Comparison of ENCODE assay signal across 14 cellular contexts in genomic region chr6:4844108-4844507, GRCh38.
DNase-seq lines count a peak whose midpoint lies in the region; ATAC-seq and TF ChIP-seq lines count a peak whose summit lies in the region.
"Had no signal": no experiment of that assay in that cellular context is flagged by ENCODE, and none has a peak within 500 bp of the region (broad histone marks: within the 10 kb centered on the region; RNA-seq: fewer than 3 reads in every experiment).

No MANE protein-coding gene starts in this region.

- peaks cover 29% of the 10 kb centered on the region for H3K4me1 Mint-ChIP-seq in chondrocyte (ENCODE audit: low read depth)

- no peak for ATAC-seq in HG02970 (IDR thresholded peaks at IDR 0.05; ENCODE audit: low FRiP score, unreplicated experiment)

- H3K4me3 ChIP-seq in retinal pigment epithelial cell (ENCODE audit: low read length) = no peak overlapping the region
- H3K4me3 ChIP-seq: right atrium auricular region had no signal

- no peak overlapping the region for H3K27ac Mint-ChIP-seq in chondrocyte (ENCODE audit: unreplicated experiment)
- H3K27ac Mint-ChIP-seq: activated B cell treated with CpG ODN at 0.5 μM for 24 hours; dendritic cell treated with granulocyte-macrophage colony-stimulating factor and Interleukin-4, amounts not matched to agents 40 ng/mL and 50 ng/mL, for 4 days had no signal

- peak; percentile 38; the same call in 1 of the 2 replicates for TF ChIP-seq CTCF in LNCAP (IDR thresholded peaks at IDR 0.05)
- peak; percentile 63 for TF ChIP-seq CTCF in chondrocyte (IDR thresholded peaks at IDR 0.05)
- peak; percentile 36 for TF ChIP-seq CTCF in retinal pigment epithelial cell (conservative IDR thresholded peaks at IDR 0.05; ENCODE audit: low read depth, low read length)

- no peaks in the 10 kb centered on the region for H3K27me3 Mint-ChIP-seq in chondrocyte (ENCODE audit: low read depth)
- H3K27me3 Mint-ChIP-seq: activated B cell treated with CpG ODN at 0.5 μM for 24 hours; dendritic cell treated with granulocyte-macrophage colony-stimulating factor and Interleukin-4, amounts not matched to agents 40 ng/mL and 50 ng/mL, for 4 days had no signal

- H3K36me3 Mint-ChIP-seq in chondrocyte (ENCODE audit: low read depth) = peaks cover 15% of the 10 kb centered on the region

- peaks cover 38% of the 10 kb centered on the region for H3K9me3 Mint-ChIP-seq in chondrocyte (ENCODE audit: low read depth)

- DNase-seq in activated T-cell treated with anti-CD3 and anti-CD28 coated beads, Interleukin-2, amount 50 U/mL, for 48 hours = peak; percentile 45 to 53
- DNase-seq in activated T-cell treated with anti-CD3 and anti-CD28 coated beads, Interleukin-2, amount 50 U/mL, for 1 hour = no peak
- DNase-seq in chondrocyte (ENCODE audit: low spot score) (no peak), retinal pigment epithelial cell (ENCODE audit: low read depth) (no peak), cortex of kidney (lab: John Stamatoyannopoulos, UW) (no peak)
- DNase-seq in activated naive CD4-positive, alpha-beta T cell treated with Interleukin-2 at 50 U/mL for 16 hours = no peak
- DNase-seq: activated B cell treated with CpG ODN at 0.5 μM for 24 hours, activated gamma-delta T cell treated with Interleukin-2 at 50 U/mL for 16 hours, AML-193, NCI-H2107 had no signal

- no peak overlapping the region for H3K4me3 Mint-ChIP-seq in chondrocyte (ENCODE audit: unreplicated experiment)
- H3K4me3 Mint-ChIP-seq: activated B cell treated with CpG ODN at 0.5 μM for 24 hours; dendritic cell treated with granulocyte-macrophage colony-stimulating factor and Interleukin-4, amounts not matched to agents 40 ng/mL and 50 ng/mL, for 4 days had no signal

Comparison
In these comparisons a context has a peak if more than half of its experiments do, and no peak if none do; other contexts are left out.
1. DNase-seq: peak in activated T-cell treated with anti-CD3 and anti-CD28 coated beads, Interleukin-2, amount 50 U/mL, for 48 hours (2 of 2); none in activated T-cell treated with anti-CD3 and anti-CD28 coated beads, Interleukin-2, amount 50 U/mL, for 1 hour (single experiment), chondrocyte (single experiment), retinal pigment epithelial cell (single experiment), cortex of kidney (single experiment) and activated naive CD4-positive, alpha-beta T cell treated with Interleukin-2 at 50 U/mL for 16 hours (single experiment).
2. Peak in every context shown above with its lines, with median percentiles within 50 percentile points of each other: CTCF ChIP-seq.